Comparison of ENCODE assay signal across 8 cellular contexts in the genomic region with DNA sequence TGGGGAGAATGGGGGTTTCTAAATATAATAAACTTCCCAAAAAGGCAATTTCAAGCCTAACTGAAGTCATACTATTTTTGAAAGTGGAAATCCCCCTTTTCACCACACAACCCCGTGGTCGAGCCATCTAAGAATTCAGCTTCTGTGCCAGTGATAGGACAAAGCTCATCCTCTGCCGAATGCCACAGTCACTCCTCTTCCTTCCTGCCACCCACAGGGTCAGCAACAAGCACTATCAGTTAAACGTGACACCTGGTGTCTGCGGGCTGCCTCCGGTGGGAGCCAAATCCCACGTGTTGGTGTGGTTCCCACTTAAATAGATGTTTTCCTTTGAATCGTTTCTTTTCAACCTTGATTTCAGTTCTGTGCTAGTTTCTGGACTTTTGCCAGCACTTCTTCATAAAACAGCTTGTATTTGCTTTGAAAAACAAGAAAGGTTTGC.
DNase-seq lines count a peak whose midpoint lies in the region; ATAC-seq lines count a peak whose summit lies in the region.

No MANE protein-coding gene starts in this region.

- DNase-seq in CD1c-positive myeloid dendritic cell (ENCODE audit: extremely low spot score) = peak; percentile 84
- DNase-seq in activated CD4-positive, CD25-positive, alpha-beta regulatory T cell treated with anti-CD3 and anti-CD28 coated beads, Interleukin-2, amount 50 U/mL, for 16 hours (ENCODE audit: low read depth, low spot score) = peak; percentile 53
- peak; percentile 51 for DNase-seq in dermis blood vessel endothelial cell
- DNase-seq in stimulated activated CD8-positive, alpha-beta memory T cell treated with anti-CD3 and anti-CD28 coated beads, Interleukin-12 subunit alpha, Interleukin-12 subunit beta, amount 100 ng/mL, for 24 hours (ENCODE audit: extremely low read depth) = peak; percentile 62
- DNase-seq in hippocampal formation (lab: John Stamatoyannopoulos, UW) = no peak
- DNase-seq in HT-29 (ENCODE audit: low spot score) = no peak

- ATAC-seq in GM19395 (IDR thresholded peaks at IDR 0.05; ENCODE audit: unreplicated experiment) (peak; percentile 83), HG03460 (IDR thresholded peaks at IDR 0.05; ENCODE audit: unreplicated experiment) (peak; percentile 92)

Comparison
In these comparisons a context has a peak if more than half of its experiments do, and no peak if none do; other contexts are left out.
1. DNase-seq: peak in CD1c-positive myeloid dendritic cell (single experiment), activated CD4-positive, CD25-positive, alpha-beta regulatory T cell treated with anti-CD3 and anti-CD28 coated beads, Interleukin-2, amount 50 U/mL, for 16 hours (single experiment), dermis blood vessel endothelial cell (single experiment) and stimulated activated CD8-positive, alpha-beta memory T cell treated with anti-CD3 and anti-CD28 coated beads, Interleukin-12 subunit alpha, Interleukin-12 subunit beta, amount 100 ng/mL, for 24 hours (single experiment); none in hippocampal formation (0 of 2) and HT-29 (single experiment).